ENCODE assay signal across 8 cellular contexts in genomic region chr1:31605908-31606427, GRCh38. TPM values are rescaled to one million over a fixed set of nuclear protein-coding genes. Genes with fewer than 3 reads are reported as not detected.
DNase-seq lines count a peak whose midpoint lies in the region; ATAC-seq and TF ChIP-seq lines count a peak whose summit lies in the region.

No MANE protein-coding gene starts in this region.

- intact Hi-C loops in activated CD4-positive, alpha-beta memory T cell treated with anti-CD3 and anti-CD28 coated beads for 36 hours (cut with micrococcal nuclease), result no loop called here

- peaks cover 11% of the 10 kb centered on the region for H3K4me1 Mint-ChIP-seq in activated CD4-positive, alpha-beta memory T cell treated with anti-CD3 and anti-CD28 coated beads for 36 hours (ENCODE audit: low read depth)
- H3K4me1 Mint-ChIP-seq in progenitor cell of endocrine pancreas (ENCODE audit: low read depth), result no peaks in the 10 kb centered on the region

- peak overlapping the region; percentile 35 for H3K27ac Mint-ChIP-seq in activated CD4-positive, alpha-beta memory T cell treated with anti-CD3 and anti-CD28 coated beads for 36 hours
- no peak overlapping the region for H3K27ac Mint-ChIP-seq in progenitor cell of endocrine pancreas

- no peak for TF ChIP-seq CTCF in progenitor cell of endocrine pancreas (IDR thresholded peaks at IDR 0.05; ENCODE audit: unreplicated experiment)

- H3K27me3 Mint-ChIP-seq in activated CD4-positive, alpha-beta memory T cell treated with anti-CD3 and anti-CD28 coated beads for 36 hours, result peaks cover 6% of the 10 kb centered on the region
- peaks cover 17% of the 10 kb centered on the region for H3K27me3 Mint-ChIP-seq in progenitor cell of endocrine pancreas

- CTCF ChIA-PET in activated CD4-positive, alpha-beta memory T cell treated with anti-CD3 and anti-CD28 coated beads for 36 hours (lab: Charles Lee), result interaction anchor here (1.0 to 1.4 kb wide), 2 partner anchors 13 to 57 kb away, joined by 3 to 7 read pairs; no protein-coding TSS in a partner anchor

- no peaks in the 10 kb centered on the region for H3K36me3 Mint-ChIP-seq in activated CD4-positive, alpha-beta memory T cell treated with anti-CD3 and anti-CD28 coated beads for 36 hours
- H3K36me3 Mint-ChIP-seq in progenitor cell of endocrine pancreas (ENCODE audit: insufficient read depth), result no peaks in the 10 kb centered on the region

- DNase-seq in NK-92 treated with Interleukin-12 subunit alpha and Interleukin-12 subunit beta, amount 100 ng/mL, for 24 hours (lab: John Stamatoyannopoulos, UW), result peak; percentile 33
- DNase-seq in NK-92 (lab: John Stamatoyannopoulos, UW; ENCODE audit: unreplicated experiment), result no peak
- DNase-seq in activated CD4-positive, alpha-beta memory T cell treated with anti-CD3 and anti-CD28 coated beads for 36 hours, result peak; percentile 74
- DNase-seq in stimulated activated CD4-positive, alpha-beta T cell treated with anti-CD3 and anti-CD28 coated beads, Interleukin-4, amount 100 ng/mL, for 24 hours, result peak; percentile 56
- no peak for DNase-seq in NCI-H1105 (lab: John Stamatoyannopoulos, UW)
- DNase-seq in NCI-H774 (lab: John Stamatoyannopoulos, UW), result no peak
- DNase-seq in progenitor cell of endocrine pancreas (ENCODE audit: low spot score, unreplicated experiment), result no peak

- H3K4me3 Mint-ChIP-seq in activated CD4-positive, alpha-beta memory T cell treated with anti-CD3 and anti-CD28 coated beads for 36 hours, result no peak overlapping the region
- H3K4me3 Mint-ChIP-seq in progenitor cell of endocrine pancreas (ENCODE audit: low read depth), result no peak overlapping the region

- no peaks in the 10 kb centered on the region for H3K9me3 Mint-ChIP-seq in activated CD4-positive, alpha-beta memory T cell treated with anti-CD3 and anti-CD28 coated beads for 36 hours
- no peaks in the 10 kb centered on the region for H3K9me3 Mint-ChIP-seq in progenitor cell of endocrine pancreas (ENCODE audit: low read depth)

- peak; percentile 87 for ATAC-seq in HG02943 (IDR thresholded peaks at IDR 0.05; ENCODE audit: low read depth, unreplicated experiment)

- POLR2A ChIA-PET in activated CD4-positive, alpha-beta memory T cell treated with anti-CD3 and anti-CD28 coated beads for 36 hours (lab: Charles Lee), result no interaction called here

RNA-seq across cellular contexts. Expression of gene HCRTR1, which starts 11.5 kb away (rescaled TPM):
- total RNA-seq in activated CD4-positive, alpha-beta memory T cell treated with anti-CD3 and anti-CD28 coated beads for 36 hours, result not detected
- not detected in 2 replicates for total RNA-seq in progenitor cell of endocrine pancreas

RNA-seq across cellular contexts. Expression of gene TINAGL1, which starts 29.7 kb away (rescaled TPM):
- total RNA-seq in activated CD4-positive, alpha-beta memory T cell treated with anti-CD3 and anti-CD28 coated beads for 36 hours, result not detected
- 2.6 and 4.4 TPM in 2 replicates for total RNA-seq in progenitor cell of endocrine pancreas

RNA-seq across cellular contexts. Expression of gene PEF1, which starts 38.7 kb away (rescaled TPM):
- total RNA-seq in activated CD4-positive, alpha-beta memory T cell treated with anti-CD3 and anti-CD28 coated beads for 36 hours, result 10 to 100 TPM; 55.3 to 56.4 TPM
- 39.1 and 42.8 TPM in 2 replicates for total RNA-seq in progenitor cell of endocrine pancreas

Comparison
In these comparisons a context has a peak if more than half of its experiments do, and no peak if none do; other contexts are left out.
1. DNase-seq: peak in NK-92 treated with Interleukin-12 subunit alpha and Interleukin-12 subunit beta, amount 100 ng/mL, for 24 hours (single experiment), activated CD4-positive, alpha-beta memory T cell treated with anti-CD3 and anti-CD28 coated beads for 36 hours (single experiment) and stimulated activated CD4-positive, alpha-beta T cell treated with anti-CD3 and anti-CD28 coated beads, Interleukin-4, amount 100 ng/mL, for 24 hours (single experiment); none in NK-92 (single experiment), NCI-H1105 (single experiment), NCI-H774 (single experiment) and progenitor cell of endocrine pancreas (single experiment).